ENCODE assay signal across 8 cellular contexts in the genomic region with DNA sequence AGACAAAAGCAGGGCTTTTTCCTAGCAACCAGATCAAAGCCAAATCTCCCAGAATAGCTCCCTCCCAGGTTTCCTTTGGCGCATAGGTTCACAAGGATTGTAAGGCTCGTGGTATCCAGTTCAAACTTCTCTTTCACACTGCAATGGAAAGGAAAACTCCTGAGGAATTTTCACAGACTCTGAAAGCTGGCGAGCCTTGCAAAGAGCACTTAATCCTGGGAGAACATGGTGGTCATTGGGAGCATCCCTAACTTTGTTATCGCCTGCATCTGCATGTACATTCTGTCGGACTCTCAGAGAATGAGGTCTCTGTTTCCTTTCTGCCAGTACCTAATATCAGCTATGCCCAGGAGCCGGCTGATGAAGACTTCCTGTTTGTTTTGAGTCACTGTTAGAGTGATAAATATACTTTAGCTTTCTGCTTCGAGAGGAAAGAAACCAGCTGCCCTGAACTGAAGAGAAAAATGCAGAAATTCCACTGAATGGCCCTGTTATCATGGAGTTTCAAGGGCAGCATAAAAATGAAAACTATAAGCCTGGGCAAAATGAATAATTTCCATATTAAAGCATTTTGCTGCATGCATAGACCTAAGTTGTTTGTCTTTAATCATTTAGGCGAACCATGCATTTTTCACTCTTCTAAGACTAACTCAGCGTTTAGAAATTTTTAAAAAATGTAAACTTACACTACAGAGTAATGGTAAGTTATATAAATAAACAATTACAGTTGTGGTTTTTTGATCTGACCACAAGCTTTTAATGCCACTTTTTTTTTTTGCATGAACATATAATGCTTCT.
DNase-seq lines count a peak whose midpoint lies in the region; ATAC-seq, FAIRE-seq and TF ChIP-seq lines count a peak whose summit lies in the region.

No MANE protein-coding gene starts in this region.

- H3K4me3 Mint-ChIP-seq in immature natural killer cell = peak overlapping the region; percentile 66 to 95 (median 86)

- TF ChIP-seq CTCF in D721Med (IDR thresholded peaks at IDR 0.05; ENCODE audit: insufficient read depth, missing control alignments) = no peak

- peaks cover 0 to 13% (median 0%) of the 10 kb centered on the region in 3 donors for H3K27me3 Mint-ChIP-seq in immature natural killer cell (ENCODE audit: low read depth in 3 of 3)

- no peaks in the 10 kb centered on the region for H3K9me3 Mint-ChIP-seq in immature natural killer cell

- H3K27ac Mint-ChIP-seq in immature natural killer cell = peak overlapping the region; percentile 91 to 99 (median 96)

- peak; percentile 39 for DNase-seq in COLO668 (lab: John Stamatoyannopoulos, UW; ENCODE audit: unreplicated experiment)
- peak; percentile 28 for DNase-seq in SW480 (ENCODE audit: low spot score)
- DNase-seq in immature natural killer cell = peak; percentile 41 to 51 (median 47)
- peak; percentile 51 for DNase-seq in urothelium cell line (ENCODE audit: low spot score)
- DNase-seq in D721Med (ENCODE audit: insufficient read length, low spot score) = no peak
- no peak for DNase-seq in NK-92 (lab: John Stamatoyannopoulos, UW; ENCODE audit: unreplicated experiment)

- peaks cover 58 to 70% of the 10 kb centered on the region in 2 donors for H3K4me1 Mint-ChIP-seq in immature natural killer cell

- peak; percentile 94 for ATAC-seq in GM19463 (IDR thresholded peaks at IDR 0.05; ENCODE audit: unreplicated experiment)
- peak; percentile 89 for ATAC-seq in HG03460 (IDR thresholded peaks at IDR 0.05; ENCODE audit: unreplicated experiment)

- FAIRE-seq in urothelium cell line (lab: Jason Lieb, UNC) (no peak), D721Med (lab: Jason Lieb, UNC) (no peak)

- no peaks in the 10 kb centered on the region for H3K36me3 Mint-ChIP-seq in immature natural killer cell

Comparison
In these comparisons a context has a peak if more than half of its experiments do, and no peak if none do; other contexts are left out.
1. DNase-seq: peak in COLO668 (single experiment), SW480 (single experiment), immature natural killer cell (3 of 3) and urothelium cell line (single experiment); none in D721Med (single experiment) and NK-92 (single experiment).